ENCODE assay signal across 9 cellular contexts in genomic region chrX:71067079-71067478, GRCh38. TPM values are rescaled to one million over a fixed set of nuclear protein-coding genes. Genes with fewer than 3 reads are reported as not detected.
DNase-seq lines count a peak whose midpoint lies in the region; ATAC-seq and TF ChIP-seq lines count a peak whose summit lies in the region.
"Had no signal": no experiment of that assay in that cellular context is flagged by ENCODE, and none has a peak within 500 bp of the region (broad histone marks: within the 10 kb centered on the region; RNA-seq: fewer than 3 reads in every experiment).

No MANE protein-coding gene starts in this region.

- H3K4me3 ChIP-seq in upper lobe of right lung = peak overlapping the region; percentile 62

- intact Hi-C loops in MCF 10A (cut with micrococcal nuclease) (loop anchor here (1.0 kb wide), 1 partner anchor 62 kb away; no protein-coding TSS in a partner anchor), upper lobe of right lung (cut with DNase I) (no loop called here)

- H3K27ac Mint-ChIP-seq in activated naive CD4-positive, alpha-beta T cell treated with anti-CD3 and anti-CD28 coated beads, Interleukin-2, amount 50 U/mL, for 24 hours = peak overlapping the region; percentile 15
- H3K27ac Mint-ChIP-seq in activated naive CD4-positive, alpha-beta T cell treated with anti-CD3 and anti-CD28 coated beads, Interleukin-2, amount 50 U/mL, for 72 hours = peak overlapping the region in 1 of 2 donors; percentile 93
- H3K27ac Mint-ChIP-seq in MCF 10A (ENCODE audit: low read depth, unreplicated experiment) = peak overlapping the region; percentile 93
- H3K27ac Mint-ChIP-seq in memory B cell = peak overlapping the region; percentile 94

- no peak for DNase-seq in activated naive CD4-positive, alpha-beta T cell treated with anti-CD3 and anti-CD28 coated beads, Interleukin-2, amount 50 U/mL, for 72 hours (ENCODE audit: low spot score in 2 of 2)
- no peak for DNase-seq in MCF 10A (ENCODE audit: unreplicated experiment)
- DNase-seq in memory B cell (ENCODE audit: low spot score in 2 of 2) = no peak
- no peak for DNase-seq in upper lobe of right lung
- DNase-seq in islet precursor cell = no peak
- DNase-seq in SK-N-DZ (ENCODE audit: low spot score) = no peak
- no peak for DNase-seq in stimulated activated CD8-positive, alpha-beta memory T cell treated with anti-CD3 and anti-CD28 coated beads, Interleukin-4, amount 100 ng/mL, for 48 hours
- DNase-seq: KG1 had no signal

- peak overlapping the region; percentile 65 for H3K27ac ChIP-seq in upper lobe of right lung

- no peaks in the 10 kb centered on the region for H3K27me3 ChIP-seq in upper lobe of right lung

- H3K4me1 Mint-ChIP-seq in activated naive CD4-positive, alpha-beta T cell treated with anti-CD3 and anti-CD28 coated beads, Interleukin-2, amount 50 U/mL, for 24 hours = peaks cover 14% of the 10 kb centered on the region
- peaks cover 6% of the 10 kb centered on the region for H3K4me1 Mint-ChIP-seq in MCF 10A (ENCODE audit: insufficient read depth, unreplicated experiment)
- peaks cover 16% of the 10 kb centered on the region for H3K4me1 Mint-ChIP-seq in memory B cell

- CTCF ChIA-PET in MCF 10A (lab: Yijun Ruan, JAX) = interaction anchor here (1.0 kb wide), 1 partner anchor 61 kb away, joined by 3 read pairs; no protein-coding TSS in a partner anchor

- H3K36me3 Mint-ChIP-seq in activated naive CD4-positive, alpha-beta T cell treated with anti-CD3 and anti-CD28 coated beads, Interleukin-2, amount 50 U/mL, for 24 hours = peaks cover 6% of the 10 kb centered on the region
- H3K36me3 Mint-ChIP-seq in activated naive CD4-positive, alpha-beta T cell treated with anti-CD3 and anti-CD28 coated beads, Interleukin-2, amount 50 U/mL, for 72 hours = peaks cover 6 to 9% of the 10 kb centered on the region in 2 donors
- H3K36me3 Mint-ChIP-seq in MCF 10A (ENCODE audit: insufficient read depth, unreplicated experiment) = peaks cover 7% of the 10 kb centered on the region
- H3K36me3 Mint-ChIP-seq in memory B cell = peaks cover 8% of the 10 kb centered on the region

- no TSS peak for BruUV-seq in MCF 10A (replicated peaks; lab: Mats Ljungman, UMichigan)

- no peaks in the 10 kb centered on the region for H3K9me3 Mint-ChIP-seq in activated naive CD4-positive, alpha-beta T cell treated with anti-CD3 and anti-CD28 coated beads, Interleukin-2, amount 50 U/mL, for 24 hours
- no peaks in the 10 kb centered on the region for H3K9me3 Mint-ChIP-seq in activated naive CD4-positive, alpha-beta T cell treated with anti-CD3 and anti-CD28 coated beads, Interleukin-2, amount 50 U/mL, for 72 hours
- H3K9me3 Mint-ChIP-seq in MCF 10A (ENCODE audit: unreplicated experiment) = no peaks in the 10 kb centered on the region
- H3K9me3 Mint-ChIP-seq in memory B cell = no peaks in the 10 kb centered on the region

- no peak for ATAC-seq in activated naive CD4-positive, alpha-beta T cell treated with anti-CD3 and anti-CD28 coated beads, Interleukin-2, amount 50 U/mL, for 72 hours
- ATAC-seq in memory B cell (ENCODE audit: low read depth) = no peak
- ATAC-seq in upper lobe of right lung = no peak

- H3K36me3 ChIP-seq in upper lobe of right lung = peaks cover 6% of the 10 kb centered on the region

- H3K4me1 ChIP-seq in upper lobe of right lung = peaks cover 4% of the 10 kb centered on the region

- POLR2A ChIA-PET in MCF 10A (lab: Yijun Ruan, JAX) = interaction anchor here (0.6 to 1.6 kb wide), 7 partner anchors 8 to 217 kb away, joined by 3 to 13 read pairs (median 3); partner anchors contain the start of genes MED12 and NONO

- H3K9me3 ChIP-seq in upper lobe of right lung = no peaks in the 10 kb centered on the region

- no peak for TF ChIP-seq CTCF in MCF 10A (IDR thresholded peaks at IDR 0.05; ENCODE audit: unreplicated experiment)
- TF ChIP-seq CTCF in upper lobe of right lung (IDR thresholded peaks at IDR 0.05) = no peak

- no peaks in the 10 kb centered on the region for H3K27me3 Mint-ChIP-seq in activated naive CD4-positive, alpha-beta T cell treated with anti-CD3 and anti-CD28 coated beads, Interleukin-2, amount 50 U/mL, for 24 hours
- H3K27me3 Mint-ChIP-seq in MCF 10A (ENCODE audit: insufficient read depth, unreplicated experiment) (peaks cover 32% of the 10 kb centered on the region), memory B cell (no peaks in the 10 kb centered on the region)

- H3K4me3 Mint-ChIP-seq in activated naive CD4-positive, alpha-beta T cell treated with anti-CD3 and anti-CD28 coated beads, Interleukin-2, amount 50 U/mL, for 24 hours = peak overlapping the region; percentile 94
- H3K4me3 Mint-ChIP-seq in MCF 10A (ENCODE audit: unreplicated experiment) = peak overlapping the region; percentile 99
- peak overlapping the region; percentile 97 for H3K4me3 Mint-ChIP-seq in memory B cell

RNA-seq across cellular contexts. Expression of gene SNX12, which starts 1.1 kb away (rescaled TPM):
- total RNA-seq in activated naive CD4-positive, alpha-beta T cell treated with anti-CD3 and anti-CD28 coated beads, Interleukin-2, amount 50 U/mL, for 72 hours = 10 to 100 TPM; 37.7 to 42.3 TPM
- total RNA-seq in MCF 10A (2022) = 67.0 and 81.3 TPM in 2 replicates
- 53.6 TPM for total RNA-seq in upper lobe of right lung
- polyA plus RNA-seq in SK-N-DZ (2014; cell fraction: cytosol; rRNA removed) = 49.3 and 64.5 TPM in 2 replicates
- polyA plus RNA-seq in SK-N-DZ (2014; cell fraction: nucleus; rRNA removed) = 15.0 and 34.3 TPM in 2 replicates

RNA-seq across cellular contexts. Expression of gene FOXO4, which starts 28.6 kb away (rescaled TPM):
- total RNA-seq in activated naive CD4-positive, alpha-beta T cell treated with anti-CD3 and anti-CD28 coated beads, Interleukin-2, amount 50 U/mL, for 72 hours = 10 to 100 TPM in 1 of 2 donors, 1 to 10 TPM in 1; 8.2 to 22.8 TPM
- total RNA-seq in MCF 10A (2022) (6.4 and 7.7 TPM in 2 replicates), upper lobe of right lung (31.6 TPM)
- polyA plus RNA-seq in SK-N-DZ (2014; cell fraction: cytosol; rRNA removed) = 10.5 and 10.7 TPM in 2 replicates
- 7.4 and 10.3 TPM in 2 replicates for polyA plus RNA-seq in SK-N-DZ (2014; cell fraction: nucleus; rRNA removed)

RNA-seq across cellular contexts. Expression of gene CXorf65, which starts 39.5 kb away (rescaled TPM):
- 10 to 100 TPM in 1 of 2 donors, 1 to 10 TPM in 1; 7.5 to 20.7 TPM for total RNA-seq in activated naive CD4-positive, alpha-beta T cell treated with anti-CD3 and anti-CD28 coated beads, Interleukin-2, amount 50 U/mL, for 72 hours
- total RNA-seq in MCF 10A (2022) (not detected in 2 replicates), upper lobe of right lung (not detected)
- polyA plus RNA-seq in SK-N-DZ (2014; cell fraction: cytosol; rRNA removed) = not detected in 2 replicates
- not detected in 2 replicates for polyA plus RNA-seq in SK-N-DZ (2014; cell fraction: nucleus; rRNA removed)

RNA-seq across cellular contexts. Expression of gene IL2RG, which starts 44.3 kb away (rescaled TPM):
- total RNA-seq in activated naive CD4-positive, alpha-beta T cell treated with anti-CD3 and anti-CD28 coated beads, Interleukin-2, amount 50 U/mL, for 72 hours = 100 to 1,000 TPM; 164 to 349 TPM
- total RNA-seq in MCF 10A (2022) = 1.5 TPM in 1 of 2 replicates, not detected in the other
- total RNA-seq in upper lobe of right lung = 20.8 TPM
- polyA plus RNA-seq in SK-N-DZ (2014; cell fraction: cytosol; rRNA removed) = not detected in 2 replicates
- 0.94 TPM in 1 of 2 replicates, not detected in the other for polyA plus RNA-seq in SK-N-DZ (2014; cell fraction: nucleus; rRNA removed)

RNA-seq across cellular contexts. Expression of gene MED12, which starts 51.3 kb away (rescaled TPM):
- 10 to 100 TPM; 57.5 to 86.5 TPM for total RNA-seq in activated naive CD4-positive, alpha-beta T cell treated with anti-CD3 and anti-CD28 coated beads, Interleukin-2, amount 50 U/mL, for 72 hours
- 36.6 and 39.4 TPM in 2 replicates for total RNA-seq in MCF 10A (2022)
- 48.5 TPM for total RNA-seq in upper lobe of right lung
- polyA plus RNA-seq in SK-N-DZ (2014; cell fraction: cytosol; rRNA removed) = 19.6 and 29.4 TPM in 2 replicates
- 31.4 and 103 TPM in 2 replicates for polyA plus RNA-seq in SK-N-DZ (2014; cell fraction: nucleus; rRNA removed)
